ENCODE assay signal across 22 cellular contexts in the genomic region with DNA sequence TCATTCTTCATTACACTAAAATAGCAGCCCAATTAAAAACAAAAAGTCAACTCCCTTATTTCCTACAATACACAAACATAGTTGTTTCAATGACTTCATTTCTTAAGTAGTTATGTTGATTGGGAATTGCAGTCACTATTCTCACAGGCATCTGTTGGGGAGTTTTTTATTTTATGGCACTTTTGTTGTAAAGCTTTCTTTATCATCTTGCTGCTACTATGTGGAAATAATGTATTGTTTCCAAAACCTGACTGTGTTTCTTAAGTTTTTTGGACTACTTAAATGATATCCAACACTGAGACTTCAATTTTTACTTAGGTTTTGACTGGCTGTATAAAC.
"Had no signal": no experiment of that assay in that cellular context is flagged by ENCODE, and none has a peak within 500 bp of the region (broad histone marks: within the 10 kb centered on the region; RNA-seq: fewer than 3 reads in every experiment).

No MANE protein-coding gene starts in this region.

- H3K27ac ChIP-seq: ovary, prostate gland, spleen, thoracic aorta, vagina had no signal

- H3K27me3 ChIP-seq: ovary, spleen, vagina had no signal

- H3K36me3 Mint-ChIP-seq: activated naive CD4-positive, alpha-beta T cell treated with anti-CD3 and anti-CD28 coated beads, Interleukin-2, amount 50 U/mL, for 24 hours; brain; naive thymus-derived CD4-positive, alpha-beta T cell; type B pancreatic cell had no signal

- H3K27ac Mint-ChIP-seq: activated CD8-positive, alpha-beta T cell treated with anti-CD3 and anti-CD28 coated beads, Interleukin-2, amount 10 ng/mL, durations not matched to agents 7 days and 5 days; activated naive CD4-positive, alpha-beta T cell treated with anti-CD3 and anti-CD28 coated beads, Interleukin-2, amount 50 U/mL, for 24 hours; brain; dendritic cell treated with granulocyte-macrophage colony-stimulating factor and Interleukin-4, amounts not matched to agents 40 ng/mL and 50 ng/mL, for 4 days; naive thymus-derived CD4-positive, alpha-beta T cell; type B pancreatic cell had no signal

- H3K4me1 Mint-ChIP-seq: activated naive CD4-positive, alpha-beta T cell treated with anti-CD3 and anti-CD28 coated beads, Interleukin-2, amount 50 U/mL, for 24 hours; brain had no signal

- H3K36me3 ChIP-seq: ovary, prostate gland, spleen, thoracic aorta, vagina had no signal

- H3K4me3 Mint-ChIP-seq: activated CD8-positive, alpha-beta T cell treated with anti-CD3 and anti-CD28 coated beads, Interleukin-2, amount 10 ng/mL, durations not matched to agents 7 days and 5 days; activated naive CD4-positive, alpha-beta T cell treated with anti-CD3 and anti-CD28 coated beads, Interleukin-2, amount 50 U/mL, for 24 hours; brain; dendritic cell treated with granulocyte-macrophage colony-stimulating factor and Interleukin-4, amounts not matched to agents 40 ng/mL and 50 ng/mL, for 4 days; naive thymus-derived CD4-positive, alpha-beta T cell; type B pancreatic cell had no signal

- DNase-seq: activated CD4-positive, alpha-beta T cell treated with anti-CD3 and anti-CD28 coated beads for 1 hour; activated CD4-positive, alpha-beta T cell treated with anti-CD3 and anti-CD28 coated beads, Interleukin-2, amount 50 U/mL, for 1 hour; activated CD8-positive, alpha-beta T cell treated with anti-CD3 and anti-CD28 coated beads, Interleukin-2, amount 10 ng/mL, durations not matched to agents 7 days and 5 days; activated gamma-delta T cell treated with Interleukin-2 at 50 U/mL for 16 hours; activated T-cell treated with anti-CD3 and anti-CD28 coated beads, Interleukin-2, amount 50 U/mL, for 1 hour; aorta; effector CD8-positive, alpha-beta T cell; foreskin fibroblast; naive thymus-derived CD4-positive, alpha-beta T cell; ovary; spleen; stimulated activated CD4-positive, alpha-beta T cell treated with anti-CD3 and anti-CD28 coated beads, Interleukin-4, amount 100 ng/mL, for 24 hours; stimulated activated naive CD4-positive, alpha-beta T cell treated with Interleukin-2 at 50 U/mL for 16 hours; T-helper 9 cell had no signal

- H3K4me3 ChIP-seq: ovary, prostate gland, spleen, thoracic aorta, vagina had no signal

- H3K9me3 ChIP-seq: ovary, prostate gland, spleen, thoracic aorta, vagina had no signal

- H3K4me1 ChIP-seq: prostate gland, spleen, vagina had no signal

- ATAC-seq: activated CD8-positive, alpha-beta T cell treated with anti-CD3 and anti-CD28 coated beads, Interleukin-2, amount 10 ng/mL, durations not matched to agents 7 days and 5 days; esophagus mucosa; naive thymus-derived CD4-positive, alpha-beta T cell had no signal

- H3K9me3 Mint-ChIP-seq: activated naive CD4-positive, alpha-beta T cell treated with anti-CD3 and anti-CD28 coated beads, Interleukin-2, amount 50 U/mL, for 24 hours; dendritic cell treated with granulocyte-macrophage colony-stimulating factor and Interleukin-4, amounts not matched to agents 40 ng/mL and 50 ng/mL, for 4 days; naive thymus-derived CD4-positive, alpha-beta T cell had no signal

- H3K27me3 Mint-ChIP-seq: brain; dendritic cell treated with granulocyte-macrophage colony-stimulating factor and Interleukin-4, amounts not matched to agents 40 ng/mL and 50 ng/mL, for 4 days; type B pancreatic cell had no signal
